Comparison of ENCODE assay signal across 14 cellular contexts in the genomic region with DNA sequence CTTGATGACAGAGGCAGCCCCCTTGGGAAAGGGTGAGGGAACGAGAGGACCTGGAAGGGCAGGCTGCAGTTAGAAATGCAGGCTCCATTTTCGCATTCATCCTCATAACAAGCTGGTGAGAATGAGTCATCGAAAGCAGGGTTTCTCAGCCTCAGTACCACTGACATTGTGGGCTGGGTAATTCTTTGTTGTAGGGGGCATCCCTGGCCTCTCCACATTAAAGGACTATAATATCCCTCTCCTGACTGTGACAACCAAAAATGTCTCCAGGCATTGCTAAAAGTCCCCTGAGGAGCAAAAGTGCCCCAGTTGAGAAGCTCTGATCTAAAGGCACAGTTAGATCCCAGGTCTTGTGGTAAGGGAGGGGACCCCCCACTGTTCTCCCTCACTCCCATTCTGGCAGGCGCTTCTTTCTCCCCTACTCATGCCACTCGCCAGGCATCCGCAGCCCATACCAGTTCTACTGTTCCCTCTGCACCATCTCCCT. TPM values are rescaled to one million over a fixed set of nuclear protein-coding genes. Genes with fewer than 3 reads are reported as not detected.
DNase-seq lines count a peak whose midpoint lies in the region; ATAC-seq and TF ChIP-seq lines count a peak whose summit lies in the region.
"Had no signal": no experiment of that assay in that cellular context is flagged by ENCODE, and none has a peak within 500 bp of the region (broad histone marks: within the 10 kb centered on the region; RNA-seq: fewer than 3 reads in every experiment).

No MANE protein-coding gene starts in this region.

- peak; percentile 53 for DNase-seq in Right ventricle myocardium inferior (ENCODE audit: missing footprints)
- no peak for DNase-seq in cardiac septum (ENCODE audit: low spot score)
- DNase-seq in amniotic epithelial cell (ENCODE audit: low read depth): peak; percentile 5
- DNase-seq in stimulated activated naive CD8-positive, alpha-beta T cell treated with anti-CD3 and anti-CD28 coated beads, Interleukin-15, amount 100 ng/mL, for 72 hours: peak; percentile 50 to 75
- no peak for DNase-seq in left lung
- DNase-seq in naive thymus-derived CD8-positive, alpha-beta T cell: no peak
- no peak for DNase-seq in DMS79 (lab: John Stamatoyannopoulos, UW)
- DNase-seq: CD8-positive, alpha-beta T cell; colonic mucosa; NCI-H1105 had no signal

- H3K36me3 ChIP-seq in left lung: no peaks in the 10 kb centered on the region
- H3K36me3 ChIP-seq: colonic mucosa, vagina had no signal

- ATAC-seq in Right ventricle myocardium inferior (no peak), HG02610 (IDR thresholded peaks at IDR 0.05; ENCODE audit: unreplicated experiment) (peak; percentile 80), left lung (no peak)
- peak; percentile 98 for ATAC-seq in stimulated activated naive CD8-positive, alpha-beta T cell treated with anti-CD3 and anti-CD28 coated beads, Interleukin-15, amount 100 ng/mL, for 72 hours
- ATAC-seq in naive thymus-derived CD8-positive, alpha-beta T cell: no peak
- ATAC-seq: CD8-positive, alpha-beta T cell had no signal

- TF ChIP-seq CTCF in left lung (IDR thresholded peaks at IDR 0.05): no peak

- peaks cover 24% of the 10 kb centered on the region for H3K27me3 Mint-ChIP-seq in stimulated activated naive CD8-positive, alpha-beta T cell treated with anti-CD3 and anti-CD28 coated beads, Interleukin-15, amount 100 ng/mL, for 72 hours
- H3K27me3 Mint-ChIP-seq in naive thymus-derived CD8-positive, alpha-beta T cell: peaks cover 0 to 6% (median 0%) of the 10 kb centered on the region in 5 donors

- H3K27ac Mint-ChIP-seq in stimulated activated naive CD8-positive, alpha-beta T cell treated with anti-CD3 and anti-CD28 coated beads, Interleukin-15, amount 100 ng/mL, for 72 hours: no peak overlapping the region
- peak overlapping the region in 2 of 10 donors; percentile 22 to 48 for H3K27ac Mint-ChIP-seq in naive thymus-derived CD8-positive, alpha-beta T cell
- H3K27ac Mint-ChIP-seq: CD8-positive, alpha-beta T cell; T-helper 1 cell treated with Interleukin-12 subunit alpha and Interleukin-12 subunit beta and Interleukin-4 antibody, amounts not matched to agents 30 μg/mL and 1 μg/mL, for 36 hours had no signal

- H3K4me1 Mint-ChIP-seq in stimulated activated naive CD8-positive, alpha-beta T cell treated with anti-CD3 and anti-CD28 coated beads, Interleukin-15, amount 100 ng/mL, for 72 hours: peaks cover 32% of the 10 kb centered on the region
- H3K4me1 Mint-ChIP-seq in naive thymus-derived CD8-positive, alpha-beta T cell: peaks cover 0 to 10% (median 3%) of the 10 kb centered on the region in 4 donors

- peaks cover 0 to 5% of the 10 kb centered on the region in 2 donors for H3K4me1 ChIP-seq in left lung
- H3K4me1 ChIP-seq: colonic mucosa had no signal

- peak overlapping the region in 1 of 2 donors; percentile 34 for H3K4me3 Mint-ChIP-seq in stimulated activated naive CD8-positive, alpha-beta T cell treated with anti-CD3 and anti-CD28 coated beads, Interleukin-15, amount 100 ng/mL, for 72 hours
- H3K4me3 Mint-ChIP-seq in naive thymus-derived CD8-positive, alpha-beta T cell: no peak overlapping the region
- H3K4me3 Mint-ChIP-seq: CD8-positive, alpha-beta T cell; T-helper 1 cell treated with Interleukin-12 subunit alpha and Interleukin-12 subunit beta and Interleukin-4 antibody, amounts not matched to agents 30 μg/mL and 1 μg/mL, for 36 hours had no signal

- no peak overlapping the region for H3K27ac ChIP-seq in left lung
- H3K27ac ChIP-seq: colonic mucosa, vagina had no signal

- no peaks in the 10 kb centered on the region for H3K36me3 Mint-ChIP-seq in naive thymus-derived CD8-positive, alpha-beta T cell
- H3K36me3 Mint-ChIP-seq: CD8-positive, alpha-beta T cell had no signal

- H3K27me3 ChIP-seq in left lung: no peaks in the 10 kb centered on the region
- H3K27me3 ChIP-seq: colonic mucosa, vagina had no signal

- no peak overlapping the region for H3K4me3 ChIP-seq in left lung
- H3K4me3 ChIP-seq: colonic mucosa, vagina had no signal

- intact Hi-C loops in Right ventricle myocardium inferior (cut with DNase I) (no loop called here), cardiac septum (cut with DNase I) (no loop called here), left lung (cut with DNase I) (no loop called here)

- POLR2A ChIA-PET in naive thymus-derived CD8-positive, alpha-beta T cell (lab: Charles Lee): no interaction called here

- no peaks in the 10 kb centered on the region for H3K9me3 Mint-ChIP-seq in stimulated activated naive CD8-positive, alpha-beta T cell treated with anti-CD3 and anti-CD28 coated beads, Interleukin-15, amount 100 ng/mL, for 72 hours
- H3K9me3 Mint-ChIP-seq in naive thymus-derived CD8-positive, alpha-beta T cell: no peaks in the 10 kb centered on the region
- H3K9me3 Mint-ChIP-seq: CD8-positive, alpha-beta T cell; T-helper 1 cell treated with Interleukin-12 subunit alpha and Interleukin-12 subunit beta and Interleukin-4 antibody, amounts not matched to agents 30 μg/mL and 1 μg/mL, for 36 hours had no signal

- no peaks in the 10 kb centered on the region for H3K9me3 ChIP-seq in left lung
- H3K9me3 ChIP-seq: colonic mucosa, vagina had no signal

RNA-seq across cellular contexts. Expression of gene KCNN3, which starts 20.4 kb away (rescaled TPM):
- total RNA-seq in Right ventricle myocardium inferior (3.4 TPM), cardiac septum (2.8 TPM), left lung (1 to 10 TPM; 1.9 to 2.2 TPM)
- under 1 TPM in 1 of 2 experiments, not detected in 1; 0.08 TPM for total RNA-seq in naive thymus-derived CD8-positive, alpha-beta T cell
- not detected for polyA plus RNA-seq in naive thymus-derived CD8-positive, alpha-beta T cell
- total RNA-seq: fibroblast of villous mesenchyme had no signal

Comparison
In these comparisons a context has a peak if more than half of its experiments do, and no peak if none do; other contexts are left out.
1. DNase-seq: peak in Right ventricle myocardium inferior (single experiment), amniotic epithelial cell (single experiment) and stimulated activated naive CD8-positive, alpha-beta T cell treated with anti-CD3 and anti-CD28 coated beads, Interleukin-15, amount 100 ng/mL, for 72 hours (2 of 2); none in cardiac septum (single experiment), left lung (0 of 2), naive thymus-derived CD8-positive, alpha-beta T cell (0 of 10) and DMS79 (single experiment).
2. ATAC-seq: peak in HG02610 (single experiment) and stimulated activated naive CD8-positive, alpha-beta T cell treated with anti-CD3 and anti-CD28 coated beads, Interleukin-15, amount 100 ng/mL, for 72 hours (single experiment); none in Right ventricle myocardium inferior (single experiment), left lung (single experiment) and naive thymus-derived CD8-positive, alpha-beta T cell (0 of 2).